9 cellular contexts compared by ENCODE assay signal in the genomic region with DNA sequence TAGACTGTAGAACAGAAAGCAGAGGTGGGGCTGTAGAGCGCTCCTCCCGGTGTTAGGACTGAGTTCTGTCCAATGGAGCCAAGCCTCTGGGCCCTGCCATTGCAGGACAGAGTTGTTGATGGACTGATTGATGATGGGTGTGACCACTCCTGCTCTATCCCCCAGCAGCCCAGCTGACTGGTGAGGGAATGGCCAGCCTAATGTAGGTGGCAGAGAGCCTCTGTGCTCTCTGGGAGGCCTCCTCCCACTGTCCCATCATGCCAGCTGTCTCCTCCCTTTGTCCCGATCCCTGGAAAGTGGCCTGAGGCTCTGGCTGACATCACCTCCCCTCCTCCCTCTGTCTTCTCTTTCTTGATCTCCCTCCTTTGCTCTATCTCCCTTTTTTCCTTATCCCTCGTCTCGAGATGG. TPM values are rescaled to one million over a fixed set of nuclear protein-coding genes. Genes with fewer than 3 reads are reported as not detected.
DNase-seq lines count a peak whose midpoint lies in the region; ATAC-seq and TF ChIP-seq lines count a peak whose summit lies in the region.
"Had no signal": no experiment of that assay in that cellular context is flagged by ENCODE, and none has a peak within 500 bp of the region (broad histone marks: within the 10 kb centered on the region; RNA-seq: fewer than 3 reads in every experiment).

No MANE protein-coding gene starts in this region.

- H3K4me3 Mint-ChIP-seq in naive thymus-derived CD8-positive, alpha-beta T cell, result peak overlapping the region in 2 of 10 donors; percentile 29 to 63
- H3K4me3 Mint-ChIP-seq: activated CD4-positive, alpha-beta T cell treated with anti-CD3 and anti-CD28 coated beads, Interleukin-2, amount 10 ng/mL, durations not matched to agents 7 days and 5 days had no signal

- POLR2A ChIA-PET in naive thymus-derived CD8-positive, alpha-beta T cell (lab: Charles Lee), result no interaction called here

- TF ChIP-seq CTCF in fibroblast of mammary gland (conservative IDR thresholded peaks at IDR 0.05; ENCODE audit: control insufficient read depth, insufficient read depth, low read depth, low read length), result no peak

- H3K27me3 Mint-ChIP-seq in naive thymus-derived CD8-positive, alpha-beta T cell, result peaks cover 14 to 43% (median 33%) of the 10 kb centered on the region in 5 donors

- 0 out of 2 replicates have a peak, but pooled peaks cover 8% of the 10 kb centered on the region for H3K4me1 ChIP-seq in SJCRH30
- no peaks in the 10 kb centered on the region for H3K4me1 ChIP-seq in mucosa of rectum (ENCODE audit: control insufficient read depth in 2 of 2, insufficient read depth in 2 of 2, low read length in 2 of 2)
- H3K4me1 ChIP-seq in urinary bladder (ENCODE audit: insufficient read depth), result peaks cover 1% of the 10 kb centered on the region

- H3K36me3 ChIP-seq in SJCRH30 (peaks cover 13% of the 10 kb centered on the region), mucosa of rectum (ENCODE audit: control insufficient read depth in 2 of 2, insufficient read depth in 2 of 2, low read length in 2 of 2) (no peaks in the 10 kb centered on the region), urinary bladder (ENCODE audit: insufficient read depth) (no peaks in the 10 kb centered on the region)

- H3K4me3 ChIP-seq in SJCRH30 (peak overlapping the region; percentile 82), fibroblast of mammary gland (ENCODE audit: control insufficient read depth, low read depth, low read length) (peak overlapping the region; percentile 35), mucosa of rectum (ENCODE audit: low read length in 2 of 2) (peak overlapping the region; percentile 48 to 63), urinary bladder (ENCODE audit: low read depth, low read length) (peak overlapping the region; percentile 57)

- ATAC-seq in naive thymus-derived CD8-positive, alpha-beta T cell, result no peak
- no peak for ATAC-seq in GM18907 (IDR thresholded peaks at IDR 0.05; ENCODE audit: unreplicated experiment)
- no peak for ATAC-seq in activated CD4-positive, CD25-positive, alpha-beta regulatory T cell treated with anti-CD3 and anti-CD28 coated beads, Interleukin-2, amount 50 U/mL, for 24 hours

- H3K4me1 Mint-ChIP-seq in naive thymus-derived CD8-positive, alpha-beta T cell, result peaks cover 0 to 8% (median 2%) of the 10 kb centered on the region in 4 donors

- H3K9me3 Mint-ChIP-seq in naive thymus-derived CD8-positive, alpha-beta T cell, result no peaks in the 10 kb centered on the region
- H3K9me3 Mint-ChIP-seq: activated CD4-positive, alpha-beta T cell treated with anti-CD3 and anti-CD28 coated beads, Interleukin-2, amount 10 ng/mL, durations not matched to agents 7 days and 5 days had no signal

- no peak overlapping the region for H3K27ac Mint-ChIP-seq in naive thymus-derived CD8-positive, alpha-beta T cell
- H3K27ac Mint-ChIP-seq: activated CD4-positive, alpha-beta T cell treated with anti-CD3 and anti-CD28 coated beads, Interleukin-2, amount 10 ng/mL, durations not matched to agents 7 days and 5 days had no signal

- peak overlapping the region; percentile 91 for H3K27ac ChIP-seq in SJCRH30
- H3K27ac ChIP-seq in mucosa of rectum (ENCODE audit: low read depth in 2 of 2, low read length in 2 of 2), result peak overlapping the region; percentile 66 to 85
- peak overlapping the region; percentile 97 for H3K27ac ChIP-seq in urinary bladder (ENCODE audit: low read depth)
- H3K27ac ChIP-seq: KMS-11 had no signal

- 8% methylated on average over 5 of the region's 5 CpGs for WGBS in urinary bladder

- H3K27me3 ChIP-seq in SJCRH30 (no peaks in the 10 kb centered on the region), mucosa of rectum (ENCODE audit: control insufficient read depth in 2 of 2, insufficient read depth in 2 of 2, low read length in 2 of 2) (peaks cover 8 to 24% of the 10 kb centered on the region in 2 donors)

- peak overlapping the region; percentile 41 to 58 for H3K9ac ChIP-seq in mucosa of rectum (ENCODE audit: low read depth in 1 of 2, low read length in 2 of 2)
- H3K9ac ChIP-seq: KMS-11 had no signal

- no peaks in the 10 kb centered on the region for H3K9me3 ChIP-seq in SJCRH30 (replicated peaks)
- H3K9me3 ChIP-seq in mucosa of rectum (ENCODE audit: control insufficient read depth in 2 of 2, low read length in 2 of 2), result no peaks in the 10 kb centered on the region

- DNase-seq in SJCRH30, result peak; percentile 61 to 74
- no peak for DNase-seq in fibroblast of mammary gland (ENCODE audit: low read depth)
- DNase-seq in naive thymus-derived CD8-positive, alpha-beta T cell, result no peak
- DNase-seq: activated CD4-positive, alpha-beta T cell treated with anti-CD3 and anti-CD28 coated beads, Interleukin-2, amount 10 ng/mL, durations not matched to agents 7 days and 5 days had no signal

- H3K36me3 Mint-ChIP-seq in naive thymus-derived CD8-positive, alpha-beta T cell, result no peaks in the 10 kb centered on the region

RNA-seq across cellular contexts. Expression of gene EFS, which starts 0.8 kb away (rescaled TPM):
- 22.5 and 26.4 TPM in 2 replicates for total RNA-seq in SJCRH30 (2014; rRNA removed; shearing (Covaris generic))
- 15.0 TPM for total RNA-seq in urinary bladder
- polyA plus RNA-seq in urinary bladder, result 28.7 TPM
- not detected for total RNA-seq in naive thymus-derived CD8-positive, alpha-beta T cell
- polyA plus RNA-seq in naive thymus-derived CD8-positive, alpha-beta T cell, result not detected
- total RNA-seq: activated CD4-positive, alpha-beta T cell treated with anti-CD3 and anti-CD28 coated beads, Interleukin-2, amount 10 ng/mL, durations not matched to agents 7 days and 5 days had no signal

RNA-seq across cellular contexts. Expression of gene IL25, which starts 8.4 kb away (rescaled TPM):
- not detected in 2 replicates for total RNA-seq in SJCRH30 (2014; rRNA removed; shearing (Covaris generic))
- total RNA-seq in urinary bladder, result not detected
- polyA plus RNA-seq in urinary bladder, result not detected
- total RNA-seq in naive thymus-derived CD8-positive, alpha-beta T cell, result not detected
- not detected for polyA plus RNA-seq in naive thymus-derived CD8-positive, alpha-beta T cell
- total RNA-seq: activated CD4-positive, alpha-beta T cell treated with anti-CD3 and anti-CD28 coated beads, Interleukin-2, amount 10 ng/mL, durations not matched to agents 7 days and 5 days had no signal

RNA-seq across cellular contexts. Expression of gene SLC22A17, which starts 11.5 kb away (rescaled TPM):
- total RNA-seq in SJCRH30 (2014; rRNA removed; shearing (Covaris generic)), result 2.7 and 2.8 TPM in 2 replicates
- 30.5 TPM for total RNA-seq in urinary bladder
- 40.8 TPM for polyA plus RNA-seq in urinary bladder
- 10 to 100 TPM; 20.8 to 22.6 TPM for total RNA-seq in naive thymus-derived CD8-positive, alpha-beta T cell
- 1 to 10 TPM; 3.9 to 9.6 (median 5.5) TPM for polyA plus RNA-seq in naive thymus-derived CD8-positive, alpha-beta T cell

RNA-seq across cellular contexts. Expression of gene CMTM5, which starts 12.7 kb away (rescaled TPM):
- total RNA-seq in SJCRH30 (2014; rRNA removed; shearing (Covaris generic)), result 0.32 and 0.46 TPM in 2 replicates
- 3.5 TPM for total RNA-seq in urinary bladder
- 2.0 TPM for polyA plus RNA-seq in urinary bladder
- not detected for total RNA-seq in naive thymus-derived CD8-positive, alpha-beta T cell
- polyA plus RNA-seq in naive thymus-derived CD8-positive, alpha-beta T cell, result not detected
- total RNA-seq: activated CD4-positive, alpha-beta T cell treated with anti-CD3 and anti-CD28 coated beads, Interleukin-2, amount 10 ng/mL, durations not matched to agents 7 days and 5 days had no signal

RNA-seq across cellular contexts. Expression of gene PABPN1, which starts 42.9 kb away (rescaled TPM):
- total RNA-seq in SJCRH30 (2014; rRNA removed; shearing (Covaris generic)), result 129 and 141 TPM in 2 replicates
- 52.0 TPM for total RNA-seq in urinary bladder
- 84.0 TPM for polyA plus RNA-seq in urinary bladder
- 100 to 1,000 TPM; 214 to 218 TPM for total RNA-seq in naive thymus-derived CD8-positive, alpha-beta T cell
- 10 to 100 TPM; 84.3 to 96.9 (median 88.5) TPM for polyA plus RNA-seq in naive thymus-derived CD8-positive, alpha-beta T cell

Comparison
In these comparisons a context has a peak if more than half of its experiments do, and no peak if none do; other contexts are left out.
1. DNase-seq: peak in SJCRH30 (2 of 2); none in fibroblast of mammary gland (single experiment) and naive thymus-derived CD8-positive, alpha-beta T cell (0 of 10).
2. RNA of gene EFS, which starts 0.8 kb away (total RNA-seq): 22.5 to 26.4 TPM in SJCRH30 and 15.0 TPM in urinary bladder (single experiment); not detected in naive thymus-derived CD8-positive, alpha-beta T cell; every median in the first group is over 10 times any median in the second.
3. Peak in every context shown above with its lines, with median percentiles within 50 percentile points of each other: H3K27ac ChIP-seq and H3K4me3 ChIP-seq.